ENCODE assay signal across 34 cellular contexts in the genomic region with DNA sequence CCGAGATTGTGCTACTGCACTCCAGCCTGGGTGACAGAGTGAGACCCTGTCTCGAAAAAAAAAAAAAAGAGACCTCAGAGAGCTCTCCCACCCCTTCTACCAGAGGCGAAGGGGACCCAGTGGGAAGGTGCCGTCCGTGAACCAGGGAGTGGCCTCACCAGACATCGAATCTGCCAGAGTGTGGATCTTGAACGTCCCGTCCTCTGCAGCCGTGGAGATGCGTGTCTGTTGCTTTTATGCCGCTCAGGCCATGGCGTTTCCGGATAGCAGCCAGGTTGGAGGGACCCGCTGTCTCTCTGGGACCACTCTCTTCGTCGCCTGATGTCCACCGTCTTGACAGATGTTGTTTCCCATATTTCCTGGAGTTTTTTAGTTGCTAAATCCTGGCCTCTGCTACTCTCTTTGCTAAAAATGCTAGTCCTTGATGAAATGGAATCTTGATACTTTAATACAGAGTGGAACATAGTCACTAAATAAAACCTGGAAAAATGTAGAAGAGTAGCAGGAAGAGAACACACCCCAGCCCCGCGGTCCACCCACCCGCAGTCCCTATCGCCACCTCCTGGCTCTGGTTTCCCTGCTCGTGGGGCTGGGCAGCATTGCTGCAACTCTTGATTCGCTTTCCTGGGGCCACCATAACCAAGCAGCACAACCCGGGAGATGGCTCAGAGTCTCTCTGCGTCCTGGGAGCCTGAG. TPM values are rescaled to one million over a fixed set of nuclear protein-coding genes. Genes with fewer than 3 reads are reported as not detected.
DNase-seq lines count a peak whose midpoint lies in the region; ATAC-seq and TF ChIP-seq lines count a peak whose summit lies in the region.
"Had no signal": no experiment of that assay in that cellular context is flagged by ENCODE, and none has a peak within 500 bp of the region (broad histone marks: within the 10 kb centered on the region; RNA-seq: fewer than 3 reads in every experiment).

No MANE protein-coding gene starts in this region.

- no peak overlapping the region for H3K27ac Mint-ChIP-seq in activated naive CD8-positive, alpha-beta T cell treated with anti-CD3 and anti-CD28 coated beads, Interleukin-2, amount 10 ng/mL, durations not matched to agents 7 days and 5 days
- H3K27ac Mint-ChIP-seq in activated naive CD8-positive, alpha-beta T cell treated with anti-CD3 and anti-CD28 coated beads for 36 hours = no peak overlapping the region
- H3K27ac Mint-ChIP-seq in endothelial cell (ENCODE audit: unreplicated experiment) = peak overlapping the region; percentile 17
- H3K27ac Mint-ChIP-seq in activated T-helper 17 cell treated with anti-CD3 and anti-CD28 coated beads, Interleukin-2, amount 50 U/mL, for 72 hours = no peak overlapping the region
- H3K27ac Mint-ChIP-seq in stimulated activated memory B cell treated with anti-CD40 and anti-IgM and Interleukin-4, amounts not matched to agents 10 μg/mL and 1 μg/mL and 100 μg/mL, for 72 hours = no peak overlapping the region
- H3K27ac Mint-ChIP-seq: activated naive CD4-positive, alpha-beta T cell treated with anti-CD3 and anti-CD28 coated beads, Interleukin-2, amount 50 U/mL, for 24 hours; activated T-helper 2 cell treated with anti-CD3 and anti-CD28 coated beads, Interferon-gamma antibody, Interleukin-2, Interleukin-4, amounts not matched to agents 10 μg/mL and 5 μg/mL and 100 μg/mL, durations not matched to agents 14 hours and 24 hours and 36 hours had no signal

- no peaks in the 10 kb centered on the region for H3K9me2 ChIP-seq in PC-3 (replicated peaks; ENCODE audit: low read length)

- ATAC-seq in activated naive CD8-positive, alpha-beta T cell treated with anti-CD3 and anti-CD28 coated beads, Interleukin-2, amount 10 ng/mL, durations not matched to agents 7 days and 5 days (ENCODE audit: low read depth) = no peak
- ATAC-seq in PC-3 = no peak
- no peak for ATAC-seq in activated T-helper 17 cell treated with anti-CD3 and anti-CD28 coated beads, Interleukin-2, amount 50 U/mL, for 72 hours (replicated peaks)
- no peak for ATAC-seq in stimulated activated memory B cell treated with anti-CD40 and anti-IgM and Interleukin-4, amounts not matched to agents 10 μg/mL and 1 μg/mL and 100 μg/mL, for 72 hours
- ATAC-seq: A549, gastrocnemius medialis had no signal

- H3K27me3 Mint-ChIP-seq in activated naive CD8-positive, alpha-beta T cell treated with anti-CD3 and anti-CD28 coated beads, Interleukin-2, amount 10 ng/mL, durations not matched to agents 7 days and 5 days = peaks cover 15% of the 10 kb centered on the region
- H3K27me3 Mint-ChIP-seq in activated naive CD8-positive, alpha-beta T cell treated with anti-CD3 and anti-CD28 coated beads for 36 hours = peaks cover 18% of the 10 kb centered on the region
- peaks cover 9% of the 10 kb centered on the region for H3K27me3 Mint-ChIP-seq in endothelial cell (ENCODE audit: unreplicated experiment)
- peaks cover 10% of the 10 kb centered on the region for H3K27me3 Mint-ChIP-seq in activated T-helper 17 cell treated with anti-CD3 and anti-CD28 coated beads, Interleukin-2, amount 50 U/mL, for 72 hours
- H3K27me3 Mint-ChIP-seq in stimulated activated memory B cell treated with anti-CD40 and anti-IgM and Interleukin-4, amounts not matched to agents 10 μg/mL and 1 μg/mL and 100 μg/mL, for 72 hours = peaks cover 72% of the 10 kb centered on the region

- intact Hi-C loops in PC-3 (cut with micrococcal nuclease) = no loop called here

- TF ChIP-seq CTCF in PC-3 (conservative IDR thresholded peaks at IDR 0.05; ENCODE audit: low read depth, low read length) (0 out of 2 replicates have a peak, but pooled peaks have one; percentile 9), endothelial cell (IDR thresholded peaks at IDR 0.05; ENCODE audit: unreplicated experiment) (no peak), retinal pigment epithelial cell (conservative IDR thresholded peaks at IDR 0.05; ENCODE audit: low read depth, low read length) (peak; percentile 12)

- H3K4me3 ChIP-seq in PC-3 (ENCODE audit: low read length) (no peak overlapping the region), retinal pigment epithelial cell (ENCODE audit: low read length) (no peak overlapping the region)
- H3K4me3 ChIP-seq: A549, cardiac muscle cell, gastrocnemius medialis, left ventricle myocardium inferior, stomach, tibial artery had no signal

- H3K79me2 ChIP-seq in PC-3 (ENCODE audit: low read length) = no peaks in the 10 kb centered on the region

- no peak overlapping the region for H3K4me3 Mint-ChIP-seq in activated naive CD8-positive, alpha-beta T cell treated with anti-CD3 and anti-CD28 coated beads, Interleukin-2, amount 10 ng/mL, durations not matched to agents 7 days and 5 days
- no peak overlapping the region for H3K4me3 Mint-ChIP-seq in activated naive CD8-positive, alpha-beta T cell treated with anti-CD3 and anti-CD28 coated beads for 36 hours
- H3K4me3 Mint-ChIP-seq in endothelial cell (ENCODE audit: unreplicated experiment) = no peak overlapping the region
- no peak overlapping the region for H3K4me3 Mint-ChIP-seq in activated T-helper 17 cell treated with anti-CD3 and anti-CD28 coated beads, Interleukin-2, amount 50 U/mL, for 72 hours
- no peak overlapping the region for H3K4me3 Mint-ChIP-seq in stimulated activated memory B cell treated with anti-CD40 and anti-IgM and Interleukin-4, amounts not matched to agents 10 μg/mL and 1 μg/mL and 100 μg/mL, for 72 hours
- H3K4me3 Mint-ChIP-seq: activated naive CD4-positive, alpha-beta T cell treated with anti-CD3 and anti-CD28 coated beads, Interleukin-2, amount 50 U/mL, for 24 hours had no signal

- H3K9ac ChIP-seq in PC-3 (ENCODE audit: low read length) = no peak overlapping the region

- BruUV-seq in PC-3 (replicated peaks; lab: Mats Ljungman, UMichigan) = no TSS peak

- H4K20me1 ChIP-seq in PC-3 (ENCODE audit: low read length) = no peaks in the 10 kb centered on the region

- peaks cover 4% of the 10 kb centered on the region for H3K4me1 Mint-ChIP-seq in activated naive CD8-positive, alpha-beta T cell treated with anti-CD3 and anti-CD28 coated beads, Interleukin-2, amount 10 ng/mL, durations not matched to agents 7 days and 5 days
- H3K4me1 Mint-ChIP-seq in activated naive CD8-positive, alpha-beta T cell treated with anti-CD3 and anti-CD28 coated beads for 36 hours = peaks cover 2% of the 10 kb centered on the region
- H3K4me1 Mint-ChIP-seq in endothelial cell (ENCODE audit: unreplicated experiment) = peaks cover 17% of the 10 kb centered on the region
- no peaks in the 10 kb centered on the region for H3K4me1 Mint-ChIP-seq in activated T-helper 17 cell treated with anti-CD3 and anti-CD28 coated beads, Interleukin-2, amount 50 U/mL, for 72 hours
- peaks cover 7% of the 10 kb centered on the region for H3K4me1 Mint-ChIP-seq in stimulated activated memory B cell treated with anti-CD40 and anti-IgM and Interleukin-4, amounts not matched to agents 10 μg/mL and 1 μg/mL and 100 μg/mL, for 72 hours

- H3K4me1 ChIP-seq in PC-3 (ENCODE audit: insufficient read depth, low read length) = peaks cover 19% of the 10 kb centered on the region
- H3K4me1 ChIP-seq: gastrocnemius medialis, tibial artery had no signal

- H3K27me3 ChIP-seq in PC-3 (ENCODE audit: low read length) = no peaks in the 10 kb centered on the region
- H3K27me3 ChIP-seq: cardiac muscle cell had no signal

- no peaks in the 10 kb centered on the region for H3K9me3 Mint-ChIP-seq in activated naive CD8-positive, alpha-beta T cell treated with anti-CD3 and anti-CD28 coated beads, Interleukin-2, amount 10 ng/mL, durations not matched to agents 7 days and 5 days
- no peaks in the 10 kb centered on the region for H3K9me3 Mint-ChIP-seq in activated naive CD8-positive, alpha-beta T cell treated with anti-CD3 and anti-CD28 coated beads for 36 hours
- no peaks in the 10 kb centered on the region for H3K9me3 Mint-ChIP-seq in endothelial cell (ENCODE audit: unreplicated experiment)
- H3K9me3 Mint-ChIP-seq in activated T-helper 17 cell treated with anti-CD3 and anti-CD28 coated beads, Interleukin-2, amount 50 U/mL, for 72 hours = no peaks in the 10 kb centered on the region
- H3K9me3 Mint-ChIP-seq in stimulated activated memory B cell treated with anti-CD40 and anti-IgM and Interleukin-4, amounts not matched to agents 10 μg/mL and 1 μg/mL and 100 μg/mL, for 72 hours = peaks cover 5% of the 10 kb centered on the region
- H3K9me3 Mint-ChIP-seq: activated naive CD4-positive, alpha-beta T cell treated with anti-CD3 and anti-CD28 coated beads, Interleukin-2, amount 50 U/mL, for 24 hours; activated T-helper 2 cell treated with anti-CD3 and anti-CD28 coated beads, Interferon-gamma antibody, Interleukin-2, Interleukin-4, amounts not matched to agents 10 μg/mL and 5 μg/mL and 100 μg/mL, durations not matched to agents 14 hours and 24 hours and 36 hours had no signal

- H3F3A ChIP-seq in PC-3 (ENCODE audit: low read length, unreplicated experiment) = no peaks in the 10 kb centered on the region

- CTCF ChIA-PET in PC-3 (lab: Charles Lee) = interaction anchor here (0.7 kb wide), 1 partner anchor 549 kb away, joined by 3 read pairs; no protein-coding TSS in a partner anchor

- H3K36me3 ChIP-seq in PC-3 (ENCODE audit: low read depth, low read length) = no peaks in the 10 kb centered on the region
- H3K36me3 ChIP-seq: cardiac muscle cell, gastrocnemius medialis, left ventricle myocardium inferior, stomach, tibial artery had no signal

- H2AFZ ChIP-seq in PC-3 (ENCODE audit: low read length) = no peak overlapping the region

- H3K4me2 ChIP-seq in PC-3 (ENCODE audit: low read length) = no peak overlapping the region
- H3K4me2 ChIP-seq: A549 had no signal

- H3K9me3 ChIP-seq in PC-3 (ENCODE audit: low read length) = no peaks in the 10 kb centered on the region
- H3K9me3 ChIP-seq: gastrocnemius medialis, stomach, tibial artery had no signal

- no peak overlapping the region for H3K27ac ChIP-seq in PC-3 (ENCODE audit: low read length)
- H3K27ac ChIP-seq: A549, cardiac muscle cell, gastrocnemius medialis, HL-60, left ventricle myocardium inferior, tibial artery had no signal

- DNase-seq in activated naive CD8-positive, alpha-beta T cell treated with anti-CD3 and anti-CD28 coated beads, Interleukin-2, amount 10 ng/mL, durations not matched to agents 7 days and 5 days = peak; percentile 13
- DNase-seq in activated naive CD8-positive, alpha-beta T cell treated with anti-CD3 and anti-CD28 coated beads for 36 hours = no peak
- no peak for DNase-seq in PC-3
- DNase-seq in endothelial cell (ENCODE audit: low spot score) = no peak
- DNase-seq in retinal pigment epithelial cell (ENCODE audit: low read depth) = no peak
- no peak for DNase-seq in activated T-cell treated with anti-CD3 and anti-CD28 coated beads for 4 hours
- DNase-seq: activated CD4-positive, alpha-beta T cell treated with anti-CD3 and anti-CD28 coated beads, Interleukin-2, amount 50 U/mL, for 48 hours; activated CD8-positive, alpha-beta memory T cell treated with anti-CD3 and anti-CD28 coated beads, Interleukin-2, amount 50 U/mL, for 4 hours; anterior cingulate cortex; DMS153; gastrocnemius medialis; hippocampal formation; Kasumi-1; left ventricle myocardium inferior; NCI-H146; NCI-H446; NCI-H82; occipital lobe; stomach; T1000 had no signal

- H3K36me3 Mint-ChIP-seq in activated naive CD8-positive, alpha-beta T cell treated with anti-CD3 and anti-CD28 coated beads, Interleukin-2, amount 10 ng/mL, durations not matched to agents 7 days and 5 days = no peaks in the 10 kb centered on the region
- no peaks in the 10 kb centered on the region for H3K36me3 Mint-ChIP-seq in activated naive CD8-positive, alpha-beta T cell treated with anti-CD3 and anti-CD28 coated beads for 36 hours
- peaks cover 9% of the 10 kb centered on the region for H3K36me3 Mint-ChIP-seq in endothelial cell (ENCODE audit: low read depth, unreplicated experiment)
- no peaks in the 10 kb centered on the region for H3K36me3 Mint-ChIP-seq in activated T-helper 17 cell treated with anti-CD3 and anti-CD28 coated beads, Interleukin-2, amount 50 U/mL, for 72 hours (ENCODE audit: low read depth)
- H3K36me3 Mint-ChIP-seq in stimulated activated memory B cell treated with anti-CD40 and anti-IgM and Interleukin-4, amounts not matched to agents 10 μg/mL and 1 μg/mL and 100 μg/mL, for 72 hours = no peaks in the 10 kb centered on the region

- POLR2A ChIA-PET in activated naive CD8-positive, alpha-beta T cell treated with anti-CD3 and anti-CD28 coated beads, Interleukin-2, amount 10 ng/mL, durations not matched to agents 7 days and 5 days (lab: Charles Lee) = no interaction called here
- POLR2A ChIA-PET in PC-3 (lab: Charles Lee; ENCODE audit: unreplicated experiment) = interaction anchor here (0.7 kb wide), 1 partner anchor 189 kb away, joined by 12 read pairs; no protein-coding TSS in a partner anchor

RNA-seq across cellular contexts. Expression of gene MUC6, which starts 12.0 kb away (rescaled TPM):
- total RNA-seq in activated naive CD8-positive, alpha-beta T cell treated with anti-CD3 and anti-CD28 coated beads, Interleukin-2, amount 10 ng/mL, durations not matched to agents 7 days and 5 days = not detected
- not detected for total RNA-seq in activated naive CD8-positive, alpha-beta T cell treated with anti-CD3 and anti-CD28 coated beads for 36 hours
- total RNA-seq in PC-3 (2014; rRNA removed) (0.18 and 0.23 TPM in 2 replicates), endothelial cell (ENCODE audit: unreplicated experiment) (not detected)
- total RNA-seq in activated T-helper 17 cell treated with anti-CD3 and anti-CD28 coated beads, Interleukin-2, amount 50 U/mL, for 72 hours = not detected
- total RNA-seq: activated T-helper 2 cell treated with anti-CD3 and anti-CD28 coated beads, Interferon-gamma antibody, Interleukin-2, Interleukin-4, amounts not matched to agents 10 μg/mL and 5 μg/mL and 100 μg/mL, durations not matched to agents 14 hours and 24 hours and 36 hours; cardiac muscle cell; dermis microvascular lymphatic vessel endothelial cell; G401; gastrocnemius medialis; left ventricle myocardium inferior; mesenteric fat pad; occipital lobe; OCI-LY7; pulmonary artery endothelial cell; skeletal muscle tissue had no signal

RNA-seq across cellular contexts. Expression of gene MUC2, which starts 26.2 kb away (rescaled TPM):
- not detected for total RNA-seq in activated naive CD8-positive, alpha-beta T cell treated with anti-CD3 and anti-CD28 coated beads, Interleukin-2, amount 10 ng/mL, durations not matched to agents 7 days and 5 days
- not detected for total RNA-seq in activated naive CD8-positive, alpha-beta T cell treated with anti-CD3 and anti-CD28 coated beads for 36 hours
- total RNA-seq in PC-3 (2014; rRNA removed) (0.26 and 0.40 TPM in 2 replicates), endothelial cell (ENCODE audit: unreplicated experiment) (not detected)
- not detected for total RNA-seq in activated T-helper 17 cell treated with anti-CD3 and anti-CD28 coated beads, Interleukin-2, amount 50 U/mL, for 72 hours
- total RNA-seq: activated T-helper 2 cell treated with anti-CD3 and anti-CD28 coated beads, Interferon-gamma antibody, Interleukin-2, Interleukin-4, amounts not matched to agents 10 μg/mL and 5 μg/mL and 100 μg/mL, durations not matched to agents 14 hours and 24 hours and 36 hours; dermis microvascular lymphatic vessel endothelial cell; G401; occipital lobe; OCI-LY7; pulmonary artery endothelial cell; skeletal muscle tissue had no signal
